Comparison of ENCODE assay signal across 1 cellular context in genomic region chr19:12881172-12881808, GRCh38.
A peak's percentile ranks its signal among the peaks of the same experiment; 100 is the strongest.
TF ChIP-seq lines count a peak whose summit lies in the region.

A gene with protein sequence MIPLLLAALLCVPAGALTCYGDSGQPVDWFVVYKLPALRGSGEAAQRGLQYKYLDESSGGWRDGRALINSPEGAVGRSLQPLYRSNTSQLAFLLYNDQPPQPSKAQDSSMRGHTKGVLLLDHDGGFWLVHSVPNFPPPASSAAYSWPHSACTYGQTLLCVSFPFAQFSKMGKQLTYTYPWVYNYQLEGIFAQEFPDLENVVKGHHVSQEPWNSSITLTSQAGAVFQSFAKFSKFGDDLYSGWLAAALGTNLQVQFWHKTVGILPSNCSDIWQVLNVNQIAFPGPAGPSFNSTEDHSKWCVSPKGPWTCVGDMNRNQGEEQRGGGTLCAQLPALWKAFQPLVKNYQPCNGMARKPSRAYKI (minus strand): TSS chr19:12881449. CDS start chr19:12881375, 74 bp downstream.

TF ChIP-seq in HEK293, 187 proteins besides CTCF, POLR2A, EP300 and RAD21 (continued from another document):
- TF ChIP-seq, protein P1, sequence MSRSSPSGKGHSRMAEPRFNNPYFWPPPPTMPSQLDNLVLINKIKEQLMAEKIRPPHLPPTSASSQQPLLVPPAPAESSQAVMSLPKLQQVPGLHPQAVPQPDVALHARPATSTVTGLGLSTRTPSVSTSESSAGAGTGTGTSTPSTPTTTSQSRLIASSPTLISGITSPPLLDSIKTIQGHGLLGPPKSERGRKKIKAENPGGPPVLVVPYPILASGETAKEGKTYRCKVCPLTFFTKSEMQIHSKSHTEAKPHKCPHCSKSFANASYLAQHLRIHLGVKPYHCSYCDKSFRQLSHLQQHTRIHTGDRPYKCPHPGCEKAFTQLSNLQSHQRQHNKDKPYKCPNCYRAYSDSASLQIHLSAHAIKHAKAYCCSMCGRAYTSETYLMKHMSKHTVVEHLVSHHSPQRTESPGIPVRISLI (tag by site-specific recombination; IDR thresholded peaks at IDR 0.05): no peak; the same call in 1 of the 2 replicates
- no peak for TF ChIP-seq ZNF791 (tag by site-specific recombination; IDR thresholded peaks at IDR 0.05)
- peak; percentile 72 for TF ChIP-seq GLIS2 (tag by site-specific recombination; IDR thresholded peaks at IDR 0.05)
- no peak for TF ChIP-seq REPIN1 (tag by site-specific recombination; IDR thresholded peaks at IDR 0.05; ENCODE audit: low read depth)
- peak; percentile 72 for TF ChIP-seq ZNF341 (tag by site-specific recombination; IDR thresholded peaks at IDR 0.05; ENCODE audit: low read depth)
- peak; percentile 72 for TF ChIP-seq ZFHX2 (tag by site-specific recombination; conservative IDR thresholded peaks at IDR 0.05)
- TF ChIP-seq ZEB2 (tag by site-specific recombination; IDR thresholded peaks at IDR 0.05): peak; percentile 90
